ENCODE assay signal across 9 cellular contexts in genomic region chr4:73718375-73719373, GRCh38. TPM values are rescaled to one million over a fixed set of nuclear protein-coding genes. Genes with fewer than 3 reads are reported as not detected.
DNase-seq lines count a peak whose midpoint lies in the region; ATAC-seq, FAIRE-seq and TF ChIP-seq lines count a peak whose summit lies in the region.
"Had no signal": no experiment of that assay in that cellular context is flagged by ENCODE, and none has a peak within 500 bp of the region (broad histone marks: within the 10 kb centered on the region; RNA-seq: fewer than 3 reads in every experiment).

No MANE protein-coding gene starts in this region.

- H3K27ac ChIP-seq in suprapubic skin, result no peak overlapping the region
- no peak overlapping the region for H3K27ac ChIP-seq in transverse colon
- H3K27ac ChIP-seq: coronary artery had no signal

- H3K27me3 ChIP-seq in suprapubic skin (no peaks in the 10 kb centered on the region), transverse colon (no peaks in the 10 kb centered on the region)

- TF ChIP-seq CTCF in suprapubic skin (IDR thresholded peaks at IDR 0.05) (no peak), transverse colon (IDR thresholded peaks at IDR 0.05) (no peak)

- no peak overlapping the region for H3K4me3 ChIP-seq in suprapubic skin
- no peak overlapping the region for H3K4me3 ChIP-seq in transverse colon
- H3K4me3 ChIP-seq: coronary artery had no signal

- intact Hi-C loops in transverse colon (cut with DNase I; ENCODE audit: low total_unique reads), result no loop called here

- peaks cover 5% of the 10 kb centered on the region for H3K4me1 ChIP-seq in suprapubic skin
- no peaks in the 10 kb centered on the region for H3K4me1 ChIP-seq in transverse colon

- peak; percentile 17 for DNase-seq in GM03348 (ENCODE audit: low spot score)
- peak; percentile 22 for DNase-seq in dedifferentiated amniotic fluid mesenchymal stem cell (ENCODE audit: extremely low spot score)
- no peak for DNase-seq in putamen (ENCODE audit: low spot score)
- no peak for DNase-seq in H54 (ENCODE audit: insufficient read length, low spot score)
- DNase-seq in suprapubic skin (ENCODE audit: low spot score in 2 of 2), result no peak
- no peak for DNase-seq in transverse colon

- in situ Hi-C loops in transverse colon (cut with MboI; ENCODE audit: low pct_ligation_motif_present in 1 of 4, low pct_unique_long_range_greater_than_20kb in 1 of 4, low sequenced_read_pairs in 3 of 4), result no loop called here

- TF ChIP-seq POLR2A in H54 (IDR thresholded peaks at IDR 0.05; ENCODE audit: low read depth, low read length) (no peak), suprapubic skin (IDR thresholded peaks at IDR 0.05) (no peak), transverse colon (IDR thresholded peaks at IDR 0.05) (no peak)

- ATAC-seq in GM21447 (IDR thresholded peaks at IDR 0.05; ENCODE audit: unreplicated experiment), result peak; percentile 92
- peak; percentile 96 for ATAC-seq in HG03469 (IDR thresholded peaks at IDR 0.05; ENCODE audit: unreplicated experiment)

- FAIRE-seq in H54 (lab: Jason Lieb, UNC), result no peak

- H3K36me3 ChIP-seq in suprapubic skin (no peaks in the 10 kb centered on the region), transverse colon (no peaks in the 10 kb centered on the region)

- TF ChIP-seq EP300 in suprapubic skin (IDR thresholded peaks at IDR 0.05) (no peak), transverse colon (IDR thresholded peaks at IDR 0.05; ENCODE audit: low read depth) (no peak)

- no peaks in the 10 kb centered on the region for H3K9me3 ChIP-seq in suprapubic skin
- no peaks in the 10 kb centered on the region for H3K9me3 ChIP-seq in transverse colon

- 94% methylated on average over 1 of the region's 1 CpG for WGBS in suprapubic skin
- WGBS in transverse colon (ENCODE audit: low coverage in 1 of 2), 2 donors, result 88 to 96% methylated on average over 1 of the region's 1 CpG

RNA-seq across cellular contexts. Expression of gene CXCL8, which starts 21.7 kb away (rescaled TPM):
- total RNA-seq in suprapubic skin, result 1 to 10 TPM in 1 of 4 donors, not detected in 3; 1.5 TPM
- 1 to 10 TPM in 1 of 4 donors, under 1 TPM in 1, not detected in 2; 0.55 to 1.1 TPM for total RNA-seq in transverse colon

Comparison
In these comparisons a context has a peak if more than half of its experiments do, and no peak if none do; other contexts are left out.
1. DNase-seq: peak in GM03348 (single experiment) and dedifferentiated amniotic fluid mesenchymal stem cell (single experiment); none in putamen (single experiment), H54 (single experiment), suprapubic skin (0 of 2) and transverse colon (single experiment).